Comparison of ENCODE assay signal across 10 cellular contexts in the genomic region with DNA sequence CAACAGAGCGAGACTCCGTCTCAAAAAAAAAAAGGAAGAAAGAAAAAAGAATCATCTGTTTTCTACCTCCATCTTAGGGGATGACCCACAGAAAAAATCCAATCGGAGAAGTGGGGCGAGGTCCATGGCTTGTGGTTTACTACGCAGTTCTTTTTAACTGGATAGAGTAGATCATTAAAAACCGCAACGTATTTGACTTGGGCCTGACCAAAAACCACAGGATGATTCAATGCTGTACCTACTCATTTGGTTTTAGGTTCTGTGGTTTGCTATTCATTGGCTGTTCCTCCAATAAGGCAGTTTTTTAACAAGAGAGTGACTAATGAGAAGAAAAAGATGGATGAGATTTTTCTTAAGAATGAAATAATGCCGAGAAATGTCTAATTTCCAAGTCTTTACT.
DNase-seq lines count a peak whose midpoint lies in the region; ATAC-seq lines count a peak whose summit lies in the region.
"Had no signal": no experiment of that assay in that cellular context is flagged by ENCODE, and none has a peak within 500 bp of the region (broad histone marks: within the 10 kb centered on the region; RNA-seq: fewer than 3 reads in every experiment).

No MANE protein-coding gene starts in this region.

- CTCF ChIA-PET in activated CD8-positive, alpha-beta T cell treated with anti-CD3 and anti-CD28 coated beads, Interleukin-2, amount 10 ng/mL, durations not matched to agents 7 days and 5 days (lab: Charles Lee) = no interaction called here

- H3K4me1 Mint-ChIP-seq in activated CD8-positive, alpha-beta T cell treated with anti-CD3 and anti-CD28 coated beads, Interleukin-2, amount 10 ng/mL, durations not matched to agents 7 days and 5 days (ENCODE audit: low read depth) = peaks cover 6% of the 10 kb centered on the region
- H3K4me1 Mint-ChIP-seq: immature natural killer cell had no signal

- POLR2A ChIA-PET in activated CD8-positive, alpha-beta T cell treated with anti-CD3 and anti-CD28 coated beads, Interleukin-2, amount 10 ng/mL, durations not matched to agents 7 days and 5 days (lab: Charles Lee) = no interaction called here

- no peak overlapping the region for H3K27ac Mint-ChIP-seq in activated CD8-positive, alpha-beta T cell treated with anti-CD3 and anti-CD28 coated beads, Interleukin-2, amount 10 ng/mL, durations not matched to agents 7 days and 5 days
- H3K27ac Mint-ChIP-seq: immature natural killer cell had no signal

- H3K4me3 Mint-ChIP-seq in activated CD8-positive, alpha-beta T cell treated with anti-CD3 and anti-CD28 coated beads, Interleukin-2, amount 10 ng/mL, durations not matched to agents 7 days and 5 days = no peak overlapping the region
- H3K4me3 Mint-ChIP-seq: immature natural killer cell had no signal

- peaks cover 28% of the 10 kb centered on the region for H3K27me3 Mint-ChIP-seq in activated CD8-positive, alpha-beta T cell treated with anti-CD3 and anti-CD28 coated beads, Interleukin-2, amount 10 ng/mL, durations not matched to agents 7 days and 5 days (ENCODE audit: low read depth)

- in situ Hi-C loops in Caki2 (cut with HindIII; ENCODE audit: low pct_unique_long_range_greater_than_20kb, low sequenced_read_pairs) = no loop called here

- no peaks in the 10 kb centered on the region for H3K36me3 Mint-ChIP-seq in activated CD8-positive, alpha-beta T cell treated with anti-CD3 and anti-CD28 coated beads, Interleukin-2, amount 10 ng/mL, durations not matched to agents 7 days and 5 days (ENCODE audit: low read depth)
- H3K36me3 Mint-ChIP-seq: immature natural killer cell had no signal

- DNase-seq in Caki2 (ENCODE audit: low read depth) = peak; percentile 7
- DNase-seq in activated CD8-positive, alpha-beta T cell treated with anti-CD3 and anti-CD28 coated beads, Interleukin-2, amount 10 ng/mL, durations not matched to agents 7 days and 5 days = peak; percentile 39
- DNase-seq in NCI-H748 treated with DMSO at 0.1 percent for 48 hours (lab: John Stamatoyannopoulos, UW) = no peak
- no peak for DNase-seq in NCI-H345 (lab: John Stamatoyannopoulos, UW)
- no peak for DNase-seq in Ammon's horn (ENCODE audit: low spot score)
- no peak for DNase-seq in cerebellum (ENCODE audit: low spot score)
- DNase-seq: immature natural killer cell, WERI-Rb-1 had no signal

- peak; percentile 97 for ATAC-seq in GM19395 (IDR thresholded peaks at IDR 0.05; ENCODE audit: unreplicated experiment)
- ATAC-seq in HG03175 (IDR thresholded peaks at IDR 0.05; ENCODE audit: unreplicated experiment) = peak; percentile 90
- ATAC-seq in activated CD8-positive, alpha-beta T cell treated with anti-CD3 and anti-CD28 coated beads, Interleukin-2, amount 10 ng/mL, durations not matched to agents 7 days and 5 days = peak; percentile 44

- peaks cover 4% of the 10 kb centered on the region for H3K9me3 Mint-ChIP-seq in activated CD8-positive, alpha-beta T cell treated with anti-CD3 and anti-CD28 coated beads, Interleukin-2, amount 10 ng/mL, durations not matched to agents 7 days and 5 days (ENCODE audit: insufficient read depth)

Comparison
In these comparisons a context has a peak if more than half of its experiments do, and no peak if none do; other contexts are left out.
1. DNase-seq: peak in Caki2 (single experiment) and activated CD8-positive, alpha-beta T cell treated with anti-CD3 and anti-CD28 coated beads, Interleukin-2, amount 10 ng/mL, durations not matched to agents 7 days and 5 days (single experiment); none in NCI-H748 treated with DMSO at 0.1 percent for 48 hours (single experiment), NCI-H345 (single experiment), Ammon's horn (single experiment) and cerebellum (single experiment).
2. ATAC-seq: peak in every context shown above with its lines; median percentile 97 in GM19395; 90 in HG03175; 44 in activated CD8-positive, alpha-beta T cell treated with anti-CD3 and anti-CD28 coated beads, Interleukin-2, amount 10 ng/mL, durations not matched to agents 7 days and 5 days.